Comparison of ENCODE assay signal across 1 cellular context in the genomic region with DNA sequence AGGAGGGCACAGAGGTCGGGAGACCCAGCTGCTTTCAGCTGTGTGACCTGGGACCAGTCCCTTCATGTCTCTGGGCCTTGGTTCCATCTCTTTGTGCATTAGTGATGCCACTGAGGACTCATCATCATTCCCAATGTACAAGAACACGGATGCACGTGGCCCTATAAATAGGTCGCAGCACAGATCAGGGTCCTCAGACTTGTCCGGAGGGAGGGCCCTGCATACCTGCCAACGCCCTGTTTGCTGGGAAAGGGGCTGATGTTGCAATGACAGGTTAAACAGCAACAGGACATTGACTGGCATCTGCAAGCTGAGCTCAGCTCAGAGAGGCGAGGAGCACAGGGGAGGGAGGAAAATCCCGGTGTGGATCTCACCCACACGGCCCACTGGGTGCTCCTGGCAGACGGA.
TF ChIP-seq lines count a peak whose summit lies in the region.

No MANE protein-coding gene starts in this region.

TF ChIP-seq in HepG2, 621 proteins besides CTCF, POLR2A, EP300 and RAD21 (continued from another document and continues in another):
- TF ChIP-seq, protein P1, sequence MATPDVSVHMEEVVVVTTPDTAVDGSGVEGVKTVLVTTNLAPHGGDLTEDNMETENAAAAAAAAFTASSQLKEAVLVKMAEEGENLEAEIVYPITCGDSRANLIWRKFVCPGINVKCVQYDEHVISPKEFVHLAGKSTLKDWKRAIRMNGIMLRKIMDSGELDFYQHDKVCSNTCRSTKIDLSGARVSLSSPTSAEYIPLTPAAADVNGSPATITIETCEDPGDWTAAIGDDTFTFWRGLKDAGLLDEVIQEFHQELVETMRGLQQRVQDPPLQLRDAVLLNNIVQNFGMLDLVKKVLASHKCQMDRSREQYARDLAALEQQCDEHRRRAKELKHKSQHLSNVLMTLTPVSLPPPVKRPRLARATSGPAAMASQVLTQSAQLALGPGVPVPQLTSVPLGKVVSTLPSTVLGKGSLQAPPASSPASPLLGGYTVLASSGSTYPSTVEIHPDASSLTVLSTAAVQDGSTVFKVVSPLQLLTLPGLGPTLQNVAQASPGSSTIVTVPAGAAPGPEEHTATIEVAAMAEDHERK (CRISPR knock-in tag; IDR thresholded peaks at IDR 0.05; ENCODE audit: low read depth) = no peak
- TF ChIP-seq ZNF20 (CRISPR knock-in tag; IDR thresholded peaks at IDR 0.05) = no peak
- TF ChIP-seq, protein P2, sequence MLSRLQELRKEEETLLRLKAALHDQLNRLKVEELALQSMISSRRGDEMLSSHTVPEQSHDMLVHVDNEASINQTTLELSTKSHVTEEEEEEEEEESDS (CRISPR knock-in tag; IDR thresholded peaks at IDR 0.05; ENCODE audit: borderline replicate concordance) = no peak
- no peak for TF ChIP-seq EHMT2 (IDR thresholded peaks at IDR 0.05; ENCODE audit: borderline replicate concordance, low read depth, low read length)
- TF ChIP-seq FOXP1 (IDR thresholded peaks at IDR 0.05) = peak; percentile 61; the same call in 1 of the 2 replicates
- TF ChIP-seq FOXP1 (CRISPR knock-in tag; IDR thresholded peaks at IDR 0.05) = peak; percentile 98
- TF ChIP-seq STAT5B (CRISPR knock-in tag; IDR thresholded peaks at IDR 0.05) = peak; percentile 87
- TF ChIP-seq, protein P3, sequence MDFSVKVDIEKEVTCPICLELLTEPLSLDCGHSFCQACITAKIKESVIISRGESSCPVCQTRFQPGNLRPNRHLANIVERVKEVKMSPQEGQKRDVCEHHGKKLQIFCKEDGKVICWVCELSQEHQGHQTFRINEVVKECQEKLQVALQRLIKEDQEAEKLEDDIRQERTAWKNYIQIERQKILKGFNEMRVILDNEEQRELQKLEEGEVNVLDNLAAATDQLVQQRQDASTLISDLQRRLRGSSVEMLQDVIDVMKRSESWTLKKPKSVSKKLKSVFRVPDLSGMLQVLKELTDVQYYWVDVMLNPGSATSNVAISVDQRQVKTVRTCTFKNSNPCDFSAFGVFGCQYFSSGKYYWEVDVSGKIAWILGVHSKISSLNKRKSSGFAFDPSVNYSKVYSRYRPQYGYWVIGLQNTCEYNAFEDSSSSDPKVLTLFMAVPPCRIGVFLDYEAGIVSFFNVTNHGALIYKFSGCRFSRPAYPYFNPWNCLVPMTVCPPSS (IDR thresholded peaks at IDR 0.05) = no peak
- TF ChIP-seq, protein P4, sequence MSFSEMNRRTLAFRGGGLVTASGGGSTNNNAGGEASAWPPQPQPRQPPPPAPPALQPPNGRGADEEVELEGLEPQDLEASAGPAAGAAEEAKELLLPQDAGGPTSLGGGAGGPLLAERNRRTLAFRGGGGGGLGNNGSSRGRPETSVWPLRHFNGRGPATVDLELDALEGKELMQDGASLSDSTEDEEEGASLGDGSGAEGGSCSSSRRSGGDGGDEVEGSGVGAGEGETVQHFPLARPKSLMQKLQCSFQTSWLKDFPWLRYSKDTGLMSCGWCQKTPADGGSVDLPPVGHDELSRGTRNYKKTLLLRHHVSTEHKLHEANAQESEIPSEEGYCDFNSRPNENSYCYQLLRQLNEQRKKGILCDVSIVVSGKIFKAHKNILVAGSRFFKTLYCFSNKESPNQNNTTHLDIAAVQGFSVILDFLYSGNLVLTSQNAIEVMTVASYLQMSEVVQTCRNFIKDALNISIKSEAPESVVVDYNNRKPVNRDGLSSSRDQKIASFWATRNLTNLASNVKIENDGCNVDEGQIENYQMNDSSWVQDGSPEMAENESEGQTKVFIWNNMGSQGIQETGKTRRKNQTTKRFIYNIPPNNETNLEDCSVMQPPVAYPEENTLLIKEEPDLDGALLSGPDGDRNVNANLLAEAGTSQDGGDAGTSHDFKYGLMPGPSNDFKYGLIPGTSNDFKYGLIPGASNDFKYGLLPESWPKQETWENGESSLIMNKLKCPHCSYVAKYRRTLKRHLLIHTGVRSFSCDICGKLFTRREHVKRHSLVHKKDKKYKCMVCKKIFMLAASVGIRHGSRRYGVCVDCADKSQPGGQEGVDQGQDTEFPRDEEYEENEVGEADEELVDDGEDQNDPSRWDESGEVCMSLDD (CRISPR knock-in tag; IDR thresholded peaks at IDR 0.05; ENCODE audit: borderline replicate concordance) = peak; percentile 86; the same call in 1 of the 2 replicates
- TF ChIP-seq, protein P5, sequence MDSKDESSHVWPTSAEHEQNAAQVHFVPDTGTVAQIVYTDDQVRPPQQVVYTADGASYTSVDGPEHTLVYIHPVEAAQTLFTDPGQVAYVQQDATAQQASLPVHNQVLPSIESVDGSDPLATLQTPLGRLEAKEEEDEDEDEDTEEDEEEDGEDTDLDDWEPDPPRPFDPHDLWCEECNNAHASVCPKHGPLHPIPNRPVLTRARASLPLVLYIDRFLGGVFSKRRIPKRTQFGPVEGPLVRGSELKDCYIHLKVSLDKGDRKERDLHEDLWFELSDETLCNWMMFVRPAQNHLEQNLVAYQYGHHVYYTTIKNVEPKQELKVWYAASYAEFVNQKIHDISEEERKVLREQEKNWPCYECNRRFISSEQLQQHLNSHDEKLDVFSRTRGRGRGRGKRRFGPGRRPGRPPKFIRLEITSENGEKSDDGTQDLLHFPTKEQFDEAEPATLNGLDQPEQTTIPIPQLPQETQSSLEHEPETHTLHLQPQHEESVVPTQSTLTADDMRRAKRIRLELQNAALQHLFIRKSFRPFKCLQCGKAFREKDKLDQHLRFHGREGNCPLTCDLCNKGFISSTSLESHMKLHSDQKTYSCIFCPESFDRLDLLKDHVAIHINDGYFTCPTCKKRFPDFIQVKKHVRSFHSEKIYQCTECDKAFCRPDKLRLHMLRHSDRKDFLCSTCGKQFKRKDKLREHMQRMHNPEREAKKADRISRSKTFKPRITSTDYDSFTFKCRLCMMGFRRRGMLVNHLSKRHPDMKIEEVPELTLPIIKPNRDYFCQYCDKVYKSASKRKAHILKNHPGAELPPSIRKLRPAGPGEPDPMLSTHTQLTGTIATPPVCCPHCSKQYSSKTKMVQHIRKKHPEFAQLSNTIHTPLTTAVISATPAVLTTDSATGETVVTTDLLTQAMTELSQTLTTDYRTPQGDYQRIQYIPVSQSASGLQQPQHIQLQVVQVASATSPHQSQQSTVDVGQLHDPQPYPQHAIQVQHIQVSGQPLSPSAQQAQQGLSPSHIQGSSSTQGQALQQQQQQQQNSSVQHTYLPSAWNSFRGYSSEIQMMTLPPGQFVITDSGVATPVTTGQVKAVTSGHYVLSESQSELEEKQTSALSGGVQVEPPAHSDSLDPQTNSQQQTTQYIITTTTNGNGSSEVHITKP (CRISPR knock-in tag; IDR thresholded peaks at IDR 0.05; ENCODE audit: low read depth) = peak; percentile 87
- TF ChIP-seq NR1H2 (CRISPR knock-in tag; IDR thresholded peaks at IDR 0.05; ENCODE audit: borderline replicate concordance, low read depth) = no peak
- no peak for TF ChIP-seq SOX6 (IDR thresholded peaks at IDR 0.05)
- TF ChIP-seq SOX6 (CRISPR knock-in tag; IDR thresholded peaks at IDR 0.05) = peak; percentile 91
- TF ChIP-seq ZNF614 (CRISPR knock-in tag; IDR thresholded peaks at IDR 0.05; ENCODE audit: borderline replicate concordance) = peak; percentile 99
- peak; percentile 51; the same call in 1 of the 2 replicates for TF ChIP-seq IRX3 (CRISPR knock-in tag; IDR thresholded peaks at IDR 0.05; ENCODE audit: borderline replicate concordance, low read depth)
- TF ChIP-seq HOXA3 (CRISPR knock-in tag; IDR thresholded peaks at IDR 0.05) = peak; percentile 95
- 0 out of 2 replicates have a peak, but pooled peaks have one; percentile 20 for TF ChIP-seq ZZZ3 (CRISPR knock-in tag; IDR thresholded peaks at IDR 0.05; ENCODE audit: borderline replicate concordance)
- TF ChIP-seq, protein P6, sequence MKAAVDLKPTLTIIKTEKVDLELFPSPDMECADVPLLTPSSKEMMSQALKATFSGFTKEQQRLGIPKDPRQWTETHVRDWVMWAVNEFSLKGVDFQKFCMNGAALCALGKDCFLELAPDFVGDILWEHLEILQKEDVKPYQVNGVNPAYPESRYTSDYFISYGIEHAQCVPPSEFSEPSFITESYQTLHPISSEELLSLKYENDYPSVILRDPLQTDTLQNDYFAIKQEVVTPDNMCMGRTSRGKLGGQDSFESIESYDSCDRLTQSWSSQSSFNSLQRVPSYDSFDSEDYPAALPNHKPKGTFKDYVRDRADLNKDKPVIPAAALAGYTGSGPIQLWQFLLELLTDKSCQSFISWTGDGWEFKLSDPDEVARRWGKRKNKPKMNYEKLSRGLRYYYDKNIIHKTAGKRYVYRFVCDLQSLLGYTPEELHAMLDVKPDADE (CRISPR knock-in tag; IDR thresholded peaks at IDR 0.05) = no peak
- TF ChIP-seq MAZ (IDR thresholded peaks at IDR 0.05; ENCODE audit: borderline replicate concordance, low read depth, low read length) = peak; percentile 87; the same call in 1 of the 2 replicates
- peak; percentile 76 for TF ChIP-seq MAZ (CRISPR knock-in tag; IDR thresholded peaks at IDR 0.05; ENCODE audit: low read depth)
- no peak for TF ChIP-seq RFX1 (IDR thresholded peaks at IDR 0.05)
- TF ChIP-seq ZNF816 (CRISPR knock-in tag; IDR thresholded peaks at IDR 0.05; ENCODE audit: borderline replicate concordance) = no peak
- no peak for TF ChIP-seq NCOA5 (CRISPR knock-in tag; IDR thresholded peaks at IDR 0.05)
- TF ChIP-seq ZNF34 (CRISPR knock-in tag; IDR thresholded peaks at IDR 0.05; ENCODE audit: borderline replicate concordance) = peak; percentile 94; the same call in 1 of the 2 replicates
- no peak for TF ChIP-seq ZNF883 (CRISPR knock-in tag; IDR thresholded peaks at IDR 0.05; ENCODE audit: not compliant biosample characterization)
- peak; percentile 65 for TF ChIP-seq TBX3 (IDR thresholded peaks at IDR 0.05; ENCODE audit: borderline replicate concordance)
- peak; percentile 96 for TF ChIP-seq RFXAP (CRISPR knock-in tag; IDR thresholded peaks at IDR 0.05; ENCODE audit: borderline replicate concordance)
- no peak; the same call in 1 of the 2 replicates for TF ChIP-seq TP53 (CRISPR knock-in tag; conservative IDR thresholded peaks at IDR 0.05)
- no peak for TF ChIP-seq SRSF4 (IDR thresholded peaks at IDR 0.05; ENCODE audit: low read depth, low read length, poor library complexity, severe bottlenecking)
- TF ChIP-seq FIP1L1 (IDR thresholded peaks at IDR 0.05; ENCODE audit: borderline replicate concordance, insufficient read depth, low read depth, low read length) = no peak
- TF ChIP-seq NR3C1 (CRISPR knock-in tag; IDR thresholded peaks at IDR 0.05) = no peak
- TF ChIP-seq ZNF616 (CRISPR knock-in tag; IDR thresholded peaks at IDR 0.05; ENCODE audit: low read depth) = peak; percentile 97; the same call in 1 of the 2 replicates
- TF ChIP-seq, protein P7, sequence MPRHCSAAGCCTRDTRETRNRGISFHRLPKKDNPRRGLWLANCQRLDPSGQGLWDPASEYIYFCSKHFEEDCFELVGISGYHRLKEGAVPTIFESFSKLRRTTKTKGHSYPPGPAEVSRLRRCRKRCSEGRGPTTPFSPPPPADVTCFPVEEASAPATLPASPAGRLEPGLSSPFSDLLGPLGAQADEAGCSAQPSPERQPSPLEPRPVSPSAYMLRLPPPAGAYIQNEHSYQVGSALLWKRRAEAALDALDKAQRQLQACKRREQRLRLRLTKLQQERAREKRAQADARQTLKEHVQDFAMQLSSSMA (CRISPR knock-in tag; IDR thresholded peaks at IDR 0.05) = peak; percentile 54
- no peak for TF ChIP-seq ZNF678 (CRISPR knock-in tag; IDR thresholded peaks at IDR 0.05)
- peak; percentile 92 for TF ChIP-seq RARA (CRISPR knock-in tag; IDR thresholded peaks at IDR 0.05)
- TF ChIP-seq JUND (CRISPR knock-in tag; IDR thresholded peaks at IDR 0.05) = peak; percentile 70
- no peak; the same call in 1 of the 2 replicates for TF ChIP-seq ZNF790 (CRISPR knock-in tag; IDR thresholded peaks at IDR 0.05; ENCODE audit: borderline replicate concordance)
- TF ChIP-seq SETDB1 (CRISPR knock-in tag; IDR thresholded peaks at IDR 0.05; ENCODE audit: borderline replicate concordance) = no peak
- TF ChIP-seq, protein P8, sequence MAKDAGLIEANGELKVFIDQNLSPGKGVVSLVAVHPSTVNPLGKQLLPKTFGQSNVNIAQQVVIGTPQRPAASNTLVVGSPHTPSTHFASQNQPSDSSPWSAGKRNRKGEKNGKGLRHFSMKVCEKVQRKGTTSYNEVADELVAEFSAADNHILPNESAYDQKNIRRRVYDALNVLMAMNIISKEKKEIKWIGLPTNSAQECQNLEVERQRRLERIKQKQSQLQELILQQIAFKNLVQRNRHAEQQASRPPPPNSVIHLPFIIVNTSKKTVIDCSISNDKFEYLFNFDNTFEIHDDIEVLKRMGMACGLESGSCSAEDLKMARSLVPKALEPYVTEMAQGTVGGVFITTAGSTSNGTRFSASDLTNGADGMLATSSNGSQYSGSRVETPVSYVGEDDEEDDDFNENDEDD (CRISPR knock-in tag; IDR thresholded peaks at IDR 0.05; ENCODE audit: borderline replicate concordance) = peak; percentile 92
- TF ChIP-seq SAFB2 (CRISPR knock-in tag; IDR thresholded peaks at IDR 0.05; ENCODE audit: borderline replicate concordance, low read depth) = no peak; the same call in 1 of the 2 replicates
- TF ChIP-seq, protein P9, sequence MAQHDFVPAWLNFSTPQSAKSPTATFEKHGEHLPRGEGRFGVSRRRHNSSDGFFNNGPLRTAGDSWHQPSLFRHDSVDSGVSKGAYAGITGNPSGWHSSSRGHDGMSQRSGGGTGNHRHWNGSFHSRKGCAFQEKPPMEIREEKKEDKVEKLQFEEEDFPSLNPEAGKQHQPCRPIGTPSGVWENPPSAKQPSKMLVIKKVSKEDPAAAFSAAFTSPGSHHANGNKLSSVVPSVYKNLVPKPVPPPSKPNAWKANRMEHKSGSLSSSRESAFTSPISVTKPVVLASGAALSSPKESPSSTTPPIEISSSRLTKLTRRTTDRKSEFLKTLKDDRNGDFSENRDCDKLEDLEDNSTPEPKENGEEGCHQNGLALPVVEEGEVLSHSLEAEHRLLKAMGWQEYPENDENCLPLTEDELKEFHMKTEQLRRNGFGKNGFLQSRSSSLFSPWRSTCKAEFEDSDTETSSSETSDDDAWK (CRISPR knock-in tag; IDR thresholded peaks at IDR 0.05) = no peak
- TF ChIP-seq KMT2B (CRISPR knock-in tag; IDR thresholded peaks at IDR 0.05) = peak; percentile 84
- TF ChIP-seq, protein P10, sequence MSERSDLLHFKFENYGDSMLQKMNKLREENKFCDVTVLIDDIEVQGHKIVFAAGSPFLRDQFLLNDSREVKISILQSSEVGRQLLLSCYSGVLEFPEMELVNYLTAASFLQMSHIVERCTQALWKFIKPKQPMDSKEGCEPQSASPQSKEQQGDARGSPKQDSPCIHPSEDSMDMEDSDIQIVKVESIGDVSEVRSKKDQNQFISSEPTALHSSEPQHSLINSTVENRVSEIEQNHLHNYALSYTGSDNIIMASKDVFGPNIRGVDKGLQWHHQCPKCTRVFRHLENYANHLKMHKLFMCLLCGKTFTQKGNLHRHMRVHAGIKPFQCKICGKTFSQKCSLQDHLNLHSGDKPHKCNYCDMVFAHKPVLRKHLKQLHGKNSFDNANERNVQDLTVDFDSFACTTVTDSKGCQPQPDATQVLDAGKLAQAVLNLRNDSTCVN (CRISPR knock-in tag; IDR thresholded peaks at IDR 0.05; ENCODE audit: borderline replicate concordance) = peak; percentile 90; the same call in 1 of the 2 replicates
- no peak for TF ChIP-seq MLLT10 (CRISPR knock-in tag; IDR thresholded peaks at IDR 0.05)
- TF ChIP-seq RELA (CRISPR knock-in tag; IDR thresholded peaks at IDR 0.05) = peak; percentile 94
- TF ChIP-seq, protein P11, sequence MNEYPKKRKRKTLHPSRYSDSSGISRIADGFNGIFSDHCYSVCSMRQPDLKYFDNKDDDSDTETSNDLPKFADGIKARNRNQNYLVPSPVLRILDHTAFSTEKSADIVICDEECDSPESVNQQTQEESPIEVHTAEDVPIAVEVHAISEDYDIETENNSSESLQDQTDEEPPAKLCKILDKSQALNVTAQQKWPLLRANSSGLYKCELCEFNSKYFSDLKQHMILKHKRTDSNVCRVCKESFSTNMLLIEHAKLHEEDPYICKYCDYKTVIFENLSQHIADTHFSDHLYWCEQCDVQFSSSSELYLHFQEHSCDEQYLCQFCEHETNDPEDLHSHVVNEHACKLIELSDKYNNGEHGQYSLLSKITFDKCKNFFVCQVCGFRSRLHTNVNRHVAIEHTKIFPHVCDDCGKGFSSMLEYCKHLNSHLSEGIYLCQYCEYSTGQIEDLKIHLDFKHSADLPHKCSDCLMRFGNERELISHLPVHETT (CRISPR knock-in tag; conservative IDR thresholded peaks at IDR 0.05) = peak; percentile 83
- 0 out of 2 replicates have a peak, but pooled peaks have one; percentile 9 for TF ChIP-seq RARG (CRISPR knock-in tag; IDR thresholded peaks at IDR 0.05; ENCODE audit: low read depth)
